Comparison of ENCODE assay signal across 12 cellular contexts in the genomic region with DNA sequence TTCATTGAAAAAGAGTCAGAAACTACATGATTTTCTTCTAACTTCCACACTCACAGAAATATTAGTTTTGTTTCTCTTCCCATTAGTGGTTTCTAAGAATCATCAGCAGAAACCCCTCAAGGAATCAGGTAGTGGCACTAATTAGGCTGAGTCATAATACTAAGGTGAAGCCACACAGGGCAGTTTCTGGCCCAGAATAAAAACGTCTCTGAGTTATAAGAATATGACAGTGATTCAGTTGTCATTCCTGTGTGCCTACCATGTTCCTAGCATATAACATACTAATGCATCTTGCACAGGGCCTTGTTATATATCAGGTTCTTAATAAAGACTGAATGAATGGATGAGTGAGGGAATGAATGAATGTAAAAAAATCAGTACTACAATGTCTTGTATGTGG.
DNase-seq lines count a peak whose midpoint lies in the region; ATAC-seq, FAIRE-seq and TF ChIP-seq lines count a peak whose summit lies in the region.
"Had no signal": no experiment of that assay in that cellular context is flagged by ENCODE, and none has a peak within 500 bp of the region (broad histone marks: within the 10 kb centered on the region; RNA-seq: fewer than 3 reads in every experiment).

No MANE protein-coding gene starts in this region.

- CTCF ChIA-PET in K562 (lab: Yijun Ruan, JAX; ENCODE audit: low intra/inter-chr PET ratio) = no interaction called here

- H3K4me3 ChIP-seq in K562 (no peak overlapping the region), gastrocnemius medialis (no peak overlapping the region), tibial nerve (no peak overlapping the region)
- H3K4me3 ChIP-seq: sigmoid colon, upper lobe of right lung had no signal

- peak; percentile 55 for ATAC-seq in GM18867 (IDR thresholded peaks at IDR 0.05; ENCODE audit: unreplicated experiment)
- ATAC-seq in GM21515 (IDR thresholded peaks at IDR 0.05; ENCODE audit: unreplicated experiment) = peak; percentile 54
- peak; percentile 49 for ATAC-seq in HG03060 (IDR thresholded peaks at IDR 0.05; ENCODE audit: low read depth, unreplicated experiment)
- ATAC-seq in K562 = no peak
- no peak for ATAC-seq in gastrocnemius medialis
- ATAC-seq: upper lobe of right lung, WTC11 had no signal

- in situ Hi-C loops in K562 (cut with MboI) (no loop called here), gastrocnemius medialis (cut with MboI; ENCODE audit: low sequenced_read_pairs in 4 of 4) (no loop called here)

- no TSS peak for BruUV-seq in K562 (replicated peaks; lab: Mats Ljungman, UMichigan)

- H2AFZ ChIP-seq in K562 (ENCODE audit: low read depth, low read length) = no peak overlapping the region

- H3K36me3 ChIP-seq in K562 (ENCODE audit: control insufficient read depth, insufficient read depth, low read length) (no peaks in the 10 kb centered on the region), gastrocnemius medialis (no peaks in the 10 kb centered on the region), tibial nerve (no peaks in the 10 kb centered on the region)
- H3K36me3 ChIP-seq: sigmoid colon, upper lobe of right lung had no signal

- H3K4me1 ChIP-seq in K562 (replicated peaks in 1 of 2; ENCODE audit: control insufficient read depth in 2 of 2, insufficient read depth in 2 of 2, low read length in 2 of 2) = no peaks in the 10 kb centered on the region; a peak in 1 of 5 replicates
- H3K4me1 ChIP-seq in gastrocnemius medialis = peaks cover 0 to 12% of the 10 kb centered on the region in 2 donors
- peaks cover 0 to 4% (median 0%) of the 10 kb centered on the region in 4 donors for H3K4me1 ChIP-seq in tibial nerve
- H3K4me1 ChIP-seq: sigmoid colon, upper lobe of right lung had no signal

- POLR2A ChIA-PET in K562 (lab: Yijun Ruan, JAX) = interaction anchor here (1.4 kb wide), 1 partner anchor 11 kb away, joined by 4 read pairs; no protein-coding TSS in a partner anchor

- TF ChIP-seq POLR2A in K562 (conservative IDR thresholded peaks at IDR 0.05) (no peak), gastrocnemius medialis (IDR thresholded peaks at IDR 0.05) (no peak), tibial nerve (IDR thresholded peaks at IDR 0.05) (no peak)

- H3K27ac ChIP-seq in K562 (ENCODE audit: extremely low read depth, low read depth, low read length) (no peak overlapping the region), gastrocnemius medialis (no peak overlapping the region), tibial nerve (no peak overlapping the region)
- H3K27ac ChIP-seq: sigmoid colon, upper lobe of right lung had no signal

- no peak for FAIRE-seq in K562 (lab: Jason Lieb, UNC)

- no peaks in the 10 kb centered on the region for H3K9me3 ChIP-seq in K562 (replicated peaks; ENCODE audit: control insufficient read depth, insufficient read depth, low read depth, low read length)
- no peaks in the 10 kb centered on the region for H3K9me3 ChIP-seq in gastrocnemius medialis
- no peaks in the 10 kb centered on the region for H3K9me3 ChIP-seq in tibial nerve
- H3K9me3 ChIP-seq: sigmoid colon, upper lobe of right lung had no signal

- WGBS in K562 (ENCODE audit: insufficient coverage, low coverage, missing lambda C conversion rate) = 0% methylated on average over 1 of the region's 1 CpG
- WGBS in tibial nerve, 2 donors = 80 to 83% methylated on average over 1 of the region's 1 CpG

- intact Hi-C loops in K562 (cut with micrococcal nuclease) = no loop called here
- intact Hi-C loops in gastrocnemius medialis (cut with DNase I; ENCODE audit: low total_unique reads) = no loop called here

- H3K9ac ChIP-seq in K562 (ENCODE audit: insufficient read depth in 1 of 2, low read depth in 2 of 2, low read length in 2 of 2) = no peak overlapping the region

- TF ChIP-seq EP300 in K562 (IDR thresholded peaks at IDR 0.05; ENCODE audit: low read length) (no peak), tibial nerve (IDR thresholded peaks at IDR 0.05) (no peak)

- DNase-seq in K562 (ENCODE audit: extremely low read depth in 1 of 4, low spot score in 3 of 4) (no peak), gastrocnemius medialis (no peak), UCSD-AML1 (lab: John Stamatoyannopoulos, UW; ENCODE audit: unreplicated experiment) (no peak), tibial nerve (ENCODE audit: low spot score in 2 of 2) (no peak)
- no peak for DNase-seq in activated naive CD4-positive, alpha-beta T cell treated with anti-CD3 and anti-CD28 coated beads, Interleukin-2, amount 50 U/mL, for 16 hours
- DNase-seq: NCI-H69, sigmoid colon, upper lobe of right lung had no signal

- H3K9me1 ChIP-seq in K562 (ENCODE audit: control insufficient read depth, insufficient read depth, low read length) = no peaks in the 10 kb centered on the region

- no peak for TF ChIP-seq RAD21 in K562 (CRISPR knock-in tag; conservative IDR thresholded peaks at IDR 0.05 in 1 of 2, IDR thresholded peaks at IDR 0.05 in 1 of 2)

- H3K27me3 ChIP-seq in K562 (ENCODE audit: control insufficient read depth in 2 of 2, insufficient read depth in 2 of 2, low read length in 2 of 2) (no peaks in the 10 kb centered on the region), gastrocnemius medialis (no peaks in the 10 kb centered on the region), tibial nerve (no peaks in the 10 kb centered on the region)
- H3K27me3 ChIP-seq: sigmoid colon, upper lobe of right lung had no signal

- H4K20me1 ChIP-seq in K562 (replicated peaks; ENCODE audit: control insufficient read depth, insufficient read depth, low read length) = no peaks in the 10 kb centered on the region

- no peak overlapping the region for H3K4me2 ChIP-seq in K562 (ENCODE audit: insufficient read depth, low read length)

- no peak for TF ChIP-seq CTCF in K562 (IDR thresholded peaks at IDR 0.05 in 2 of 3, conservative IDR thresholded peaks at IDR 0.05 in 1 of 3; ENCODE audit: insufficient read depth in 2 of 3, low read depth in 1 of 3, low read length in 3 of 3)
- no peak for TF ChIP-seq CTCF in gastrocnemius medialis (IDR thresholded peaks at IDR 0.05 in 4 of 5, conservative IDR thresholded peaks at IDR 0.05 in 1 of 5)
- TF ChIP-seq CTCF in tibial nerve (IDR thresholded peaks at IDR 0.05) = no peak

- H3K79me2 ChIP-seq in K562 (ENCODE audit: control insufficient read depth, insufficient read depth, low read length) = no peaks in the 10 kb centered on the region

TF ChIP-seq in K562, 482 proteins besides CTCF, POLR2A, EP300 and RAD21:
- TF ChIP-seq YBX1 (IDR thresholded peaks at IDR 0.05) = no peak
- 0 out of 2 replicates have a peak, but pooled peaks have one; percentile 30 for TF ChIP-seq ZNF24 (IDR thresholded peaks at IDR 0.05)

Comparison
In these comparisons a context has a peak if more than half of its experiments do, and no peak if none do; other contexts are left out.
1. ATAC-seq: peak in GM18867 (single experiment), GM21515 (single experiment) and HG03060 (single experiment); none in K562 (single experiment) and gastrocnemius medialis (0 of 2).